In the genomic region with DNA sequence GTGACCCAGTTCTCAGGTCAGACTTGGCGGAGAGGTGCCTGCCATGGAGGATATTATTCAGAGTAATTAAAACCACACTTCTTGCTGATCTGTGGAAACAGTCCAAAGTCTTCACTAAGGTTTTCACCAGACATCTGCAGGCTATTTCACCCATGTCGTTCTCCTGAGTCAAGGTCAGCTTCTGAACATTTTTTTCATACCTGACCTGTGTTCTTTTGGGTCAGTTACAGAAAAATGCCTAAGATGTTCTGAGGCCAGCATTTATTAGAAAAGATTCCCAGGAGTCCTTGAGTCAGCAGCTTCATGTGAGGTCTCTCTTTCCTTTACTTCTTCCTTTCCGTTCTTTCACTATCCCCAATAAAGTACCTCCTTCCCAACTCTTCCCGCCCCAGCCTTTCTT, we compare ENCODE assay signal across 30 cellular contexts. TPM values are rescaled to one million over a fixed set of nuclear protein-coding genes. Genes with fewer than 3 reads are reported as not detected.
A peak's percentile ranks its signal among the peaks of the same experiment; 100 is the strongest.
DNase-seq lines count a peak whose midpoint lies in the region; ATAC-seq and TF ChIP-seq lines count a peak whose summit lies in the region.
"Had no signal": no experiment of that assay in that cellular context is flagged by ENCODE, and none has a peak within 500 bp of the region (broad histone marks: within the 10 kb centered on the region; RNA-seq: fewer than 3 reads in every experiment).

No MANE protein-coding gene starts in this region.

- no peaks in the 10 kb centered on the region for H3K9me3 Mint-ChIP-seq in dendritic cell treated with granulocyte-macrophage colony-stimulating factor and Interleukin-4, amounts not matched to agents 40 ng/mL and 50 ng/mL, for 4 days
- no peaks in the 10 kb centered on the region for H3K9me3 Mint-ChIP-seq in nephron
- H3K9me3 Mint-ChIP-seq: CD4-positive, alpha-beta memory T cell; effector memory CD8-positive, alpha-beta T cell had no signal

- H3K27ac ChIP-seq in ACC112 (ENCODE audit: low read depth, low read length) (no peak overlapping the region), SK-N-MC (peak overlapping the region; percentile 28; the same call in 1 of the 2 replicates)
- H3K27ac ChIP-seq: colonic mucosa, WERI-Rb-1 had no signal

- peaks cover 99% of the 10 kb centered on the region for H3K36me3 Mint-ChIP-seq in dendritic cell treated with granulocyte-macrophage colony-stimulating factor and Interleukin-4, amounts not matched to agents 40 ng/mL and 50 ng/mL, for 4 days (ENCODE audit: low read depth)
- peaks cover 24% of the 10 kb centered on the region for H3K36me3 Mint-ChIP-seq in nephron (ENCODE audit: low read depth)
- H3K36me3 Mint-ChIP-seq: CD4-positive, alpha-beta memory T cell had no signal

- H3K27me3 ChIP-seq in ACC112 (ENCODE audit: insufficient read depth, low read length): no peaks in the 10 kb centered on the region
- H3K27me3 ChIP-seq: colonic mucosa, ovary had no signal

- 56 to 75% methylated on average over 4 of the region's 4 CpGs for WGBS in lower leg skin, 2 donors

- H3K79me2 ChIP-seq in ACC112 (ENCODE audit: control insufficient read depth, insufficient read depth, low read length, unreplicated experiment): no peaks in the 10 kb centered on the region

- 0 out of 2 replicates have a peak overlapping the region, but pooled peaks have one; percentile 11 for H3K4me3 ChIP-seq in ACC112 (ENCODE audit: low read depth, low read length)
- H3K4me3 ChIP-seq in SK-N-MC: peak overlapping the region; percentile 9; the same call in 1 of the 2 replicates
- H3K4me3 ChIP-seq in lower leg skin (ENCODE audit: low read depth, poor library complexity, severe bottlenecking): no peak overlapping the region
- H3K4me3 ChIP-seq: colonic mucosa, ovary had no signal

- peaks cover 65% of the 10 kb centered on the region for H3K4me1 Mint-ChIP-seq in dendritic cell treated with granulocyte-macrophage colony-stimulating factor and Interleukin-4, amounts not matched to agents 40 ng/mL and 50 ng/mL, for 4 days (ENCODE audit: low read depth)
- H3K4me1 Mint-ChIP-seq in nephron: peaks cover 72% of the 10 kb centered on the region
- H3K4me1 Mint-ChIP-seq: CD4-positive, alpha-beta memory T cell; naive thymus-derived CD4-positive, alpha-beta T cell had no signal

- no peak overlapping the region for H2AFZ ChIP-seq in ACC112 (ENCODE audit: low read length, unreplicated experiment)

- H3K36me3 ChIP-seq in ACC112 (ENCODE audit: insufficient read depth, low read length) (peaks cover 4% of the 10 kb centered on the region; the same call in 1 of the 2 replicates), SK-N-MC (ENCODE audit: insufficient read depth, low read length) (peaks cover 15% of the 10 kb centered on the region)
- H3K36me3 ChIP-seq: colonic mucosa, ovary, WERI-Rb-1 had no signal

- H3K9me3 ChIP-seq in SK-N-MC (ENCODE audit: low read depth, low read length): no peaks in the 10 kb centered on the region
- H3K9me3 ChIP-seq: colonic mucosa, ovary had no signal

- peak overlapping the region; percentile 35 for H3K27ac Mint-ChIP-seq in dendritic cell treated with granulocyte-macrophage colony-stimulating factor and Interleukin-4, amounts not matched to agents 40 ng/mL and 50 ng/mL, for 4 days
- peak overlapping the region; percentile 82 to 97 (median 93) for H3K27ac Mint-ChIP-seq in nephron
- H3K27ac Mint-ChIP-seq: CD4-positive, alpha-beta memory T cell; effector memory CD8-positive, alpha-beta T cell; naive thymus-derived CD4-positive, alpha-beta T cell; stimulated activated naive B cell treated with anti-CD40 and anti-IgM and Interleukin-4, amounts not matched to agents 10 μg/mL and 1 μg/mL and 100 μg/mL, for 72 hours had no signal

- no peak for TF ChIP-seq POLR2A in lower leg skin (IDR thresholded peaks at IDR 0.05)

- H3K9ac ChIP-seq in SK-N-MC (ENCODE audit: insufficient read length): no peak overlapping the region

- no peaks in the 10 kb centered on the region for H3K27me3 Mint-ChIP-seq in dendritic cell treated with granulocyte-macrophage colony-stimulating factor and Interleukin-4, amounts not matched to agents 40 ng/mL and 50 ng/mL, for 4 days
- no peaks in the 10 kb centered on the region for H3K27me3 Mint-ChIP-seq in nephron (ENCODE audit: low read depth)
- H3K27me3 Mint-ChIP-seq: CD4-positive, alpha-beta memory T cell; effector memory CD8-positive, alpha-beta T cell; naive thymus-derived CD4-positive, alpha-beta T cell had no signal

- peaks cover 16% of the 10 kb centered on the region for H3K4me1 ChIP-seq in ACC112 (ENCODE audit: control insufficient read depth, insufficient read depth, low read length, unreplicated experiment)
- H3K4me1 ChIP-seq: colonic mucosa had no signal

- no peak overlapping the region for H3K4me3 Mint-ChIP-seq in dendritic cell treated with granulocyte-macrophage colony-stimulating factor and Interleukin-4, amounts not matched to agents 40 ng/mL and 50 ng/mL, for 4 days
- peak overlapping the region in 1 of 3 experiments; percentile 26 for H3K4me3 Mint-ChIP-seq in nephron
- H3K4me3 Mint-ChIP-seq: CD4-positive, alpha-beta memory T cell; effector memory CD8-positive, alpha-beta T cell; naive thymus-derived CD4-positive, alpha-beta T cell; stimulated activated naive B cell treated with anti-CD40 and anti-IgM and Interleukin-4, amounts not matched to agents 10 μg/mL and 1 μg/mL and 100 μg/mL, for 72 hours had no signal

- ATAC-seq in HG02623 (IDR thresholded peaks at IDR 0.05; ENCODE audit: unreplicated experiment): no peak
- ATAC-seq: effector memory CD8-positive, alpha-beta T cell; left ventricle myocardium superior; naive thymus-derived CD4-positive, alpha-beta T cell; PC-3; stimulated activated naive B cell treated with anti-CD40 and anti-IgM and Interleukin-4, amounts not matched to agents 10 μg/mL and 1 μg/mL and 100 μg/mL, for 72 hours had no signal

- no peak for TF ChIP-seq CTCF in nephron (IDR thresholded peaks at IDR 0.05; ENCODE audit: unreplicated experiment in 3 of 3)
- no peak for TF ChIP-seq CTCF in lower leg skin (IDR thresholded peaks at IDR 0.05)

- intact Hi-C loops in dendritic cell treated with granulocyte-macrophage colony-stimulating factor and Interleukin-4, amounts not matched to agents 40 ng/mL and 50 ng/mL, for 4 days (cut with micrococcal nuclease): no loop called here
- intact Hi-C loops in lower leg skin (cut with DNase I; ENCODE audit: low total_unique reads): no loop called here

- no peak for DNase-seq in SK-N-MC (ENCODE audit: low read depth, low spot score)
- no peak for DNase-seq in NCI-H146 (lab: John Stamatoyannopoulos, UW)
- DNase-seq in lower leg skin (ENCODE audit: low spot score in 2 of 2): no peak
- DNase-seq in NCI-H1048 (lab: John Stamatoyannopoulos, UW): no peak
- DNase-seq: activated CD4-positive, alpha-beta T cell treated with anti-CD3 and anti-CD28 coated beads for 48 hours; activated gamma-delta T cell; activated T-cell treated with anti-CD3 and anti-CD28 coated beads, Interleukin-2, amount 50 U/mL, for 1 hour; AML-193; CD4-positive, alpha-beta memory T cell; colonic mucosa; DMS153; effector memory CD8-positive, alpha-beta T cell; hippocampal formation; Kasumi-1; left ventricle myocardium superior; midbrain; naive thymus-derived CD4-positive, alpha-beta T cell; NCI-H1694 treated with DMSO at 0.1 percent for 48 hours; NCI-H524 treated with DMSO at 0.1 percent for 48 hours; NK-92 treated with Interleukin-12 subunit alpha and Interleukin-12 subunit beta, amount 100 ng/mL, for 24 hours; ovary; PC-3; stimulated activated CD4-positive, alpha-beta T cell treated with anti-CD3 and anti-CD28 coated beads, Interleukin-12 subunit alpha, Interleukin-12 subunit beta, amount 100 ng/mL, for 4 hours; stimulated activated CD4-positive, alpha-beta T cell treated with anti-CD3 and anti-CD28 coated beads, Interleukin-4, amount 100 ng/mL, for 24 hours; stimulated activated naive B cell treated with anti-CD40 and anti-IgM and Interleukin-4, amounts not matched to agents 10 μg/mL and 1 μg/mL and 100 μg/mL, for 72 hours; WERI-Rb-1 had no signal

RNA-seq across cellular contexts. Expression of gene RGL1, which starts 54.9 kb away (rescaled TPM):
- total RNA-seq in lower leg skin: 10 to 100 TPM; 11.6 to 22.5 (median 15.0) TPM
